ENCODE assay signal across 13 cellular contexts in genomic region chr14:35383569-35384385, GRCh38. TPM values are rescaled to one million over a fixed set of nuclear protein-coding genes. Genes with fewer than 3 reads are reported as not detected.
A peak's percentile ranks its signal among the peaks of the same experiment; 100 is the strongest.
DNase-seq lines count a peak whose midpoint lies in the region; ATAC-seq, FAIRE-seq and TF ChIP-seq lines count a peak whose summit lies in the region.
"Had no signal": no experiment of that assay in that cellular context is flagged by ENCODE, and none has a peak within 500 bp of the region (broad histone marks: within the 10 kb centered on the region; RNA-seq: fewer than 3 reads in every experiment).

No MANE protein-coding gene starts in this region.

- H3K4me3 Mint-ChIP-seq in brain: no peak overlapping the region
- H3K4me3 Mint-ChIP-seq in naive thymus-derived CD8-positive, alpha-beta T cell: no peak overlapping the region
- H3K4me3 Mint-ChIP-seq: activated naive CD8-positive, alpha-beta T cell treated with anti-CD3 and anti-CD28 coated beads for 36 hours had no signal

- TF ChIP-seq POLR2A in right lobe of liver (IDR thresholded peaks at IDR 0.05) (no peak), GM18505 (IDR thresholded peaks at IDR 0.05; ENCODE audit: borderline replicate concordance, extremely low read depth, insufficient read depth, insufficient read length) (no peak)

- no peaks in the 10 kb centered on the region for H3K27me3 Mint-ChIP-seq in brain
- no peaks in the 10 kb centered on the region for H3K27me3 Mint-ChIP-seq in naive thymus-derived CD8-positive, alpha-beta T cell
- H3K27me3 Mint-ChIP-seq: activated naive CD8-positive, alpha-beta T cell treated with anti-CD3 and anti-CD28 coated beads for 36 hours had no signal

- H3K4me1 Mint-ChIP-seq in brain: peaks cover 53% of the 10 kb centered on the region
- peaks cover 0 to 14% (median 2%) of the 10 kb centered on the region in 4 donors for H3K4me1 Mint-ChIP-seq in naive thymus-derived CD8-positive, alpha-beta T cell
- H3K4me1 Mint-ChIP-seq: activated naive CD8-positive, alpha-beta T cell treated with anti-CD3 and anti-CD28 coated beads for 36 hours had no signal

- TF ChIP-seq CTCF in AG04450 (IDR thresholded peaks at IDR 0.05; ENCODE audit: low read depth, low read length) (no peak), brain (conservative IDR thresholded peaks at IDR 0.05) (no peak), right lobe of liver (IDR thresholded peaks at IDR 0.05) (no peak)

- intact Hi-C loops in right lobe of liver (cut with DNase I): no loop called here

- H3K27ac ChIP-seq in AG04450 (ENCODE audit: low read depth, low read length): peak overlapping the region; percentile 98
- H3K27ac ChIP-seq in right lobe of liver: peak overlapping the region; percentile 33 to 62 (median 53)
- H3K27ac ChIP-seq in small intestine (ENCODE audit: low read depth in 1 of 2, low read length in 1 of 2): peak overlapping the region; percentile 57 to 80

- H3K4me1 ChIP-seq in right lobe of liver (peaks cover 0 to 17% (median 3%) of the 10 kb centered on the region in 4 donors), small intestine (ENCODE audit: control insufficient read depth in 2 of 2, insufficient read depth in 1 of 2, low read depth in 1 of 2, low read length in 1 of 2) (peaks cover 8 to 10% of the 10 kb centered on the region in 2 donors)

- POLR2A ChIA-PET in AG04450 (lab: Yijun Ruan, JAX): interaction anchor here (0.5 to 2.4 kb wide), 8 partner anchors 8 to 862 kb away, joined by 3 to 22 read pairs (median 6); partner anchors contain the start of gene NFKBIA
- POLR2A ChIA-PET in naive thymus-derived CD8-positive, alpha-beta T cell (lab: Charles Lee): interaction anchor here (1.6 kb wide), 1 partner anchor 16 kb away, joined by 3 read pairs; no protein-coding TSS in a partner anchor

- 72% methylated on average over 3 of the region's 9 CpGs for WGBS in right lobe of liver (ENCODE audit: insufficient coverage, low coverage, low lambda C conversion rate, missing lambda C conversion rate)
- WGBS in small intestine, 3 donors: 75 to 87% (median 80%) methylated on average over 9 of the region's 9 CpGs

- no peak for FAIRE-seq in small intestine (lab: Jason Lieb, UNC)

- ATAC-seq in right lobe of liver (no peak), GM18505 (IDR thresholded peaks at IDR 0.05; ENCODE audit: unreplicated experiment) (no peak)
- no peak for ATAC-seq in naive thymus-derived CD8-positive, alpha-beta T cell

- peak overlapping the region; percentile 78 to 99 (median 97) for H3K27ac Mint-ChIP-seq in brain
- peak overlapping the region in 1 of 10 donors; percentile 51 for H3K27ac Mint-ChIP-seq in naive thymus-derived CD8-positive, alpha-beta T cell
- H3K27ac Mint-ChIP-seq: activated naive CD8-positive, alpha-beta T cell treated with anti-CD3 and anti-CD28 coated beads for 36 hours had no signal

- H3K4me3 ChIP-seq in AG04450 (ENCODE audit: low read depth, low read length): no peak overlapping the region
- no peak overlapping the region for H3K4me3 ChIP-seq in right lobe of liver
- no peak overlapping the region for H3K4me3 ChIP-seq in small intestine (ENCODE audit: low read depth in 1 of 2, low read length in 2 of 2)

- H3K36me3 ChIP-seq in right lobe of liver: no peaks in the 10 kb centered on the region
- H3K36me3 ChIP-seq in small intestine (ENCODE audit: control insufficient read depth in 2 of 2, insufficient read depth in 2 of 2, low read length in 2 of 2): no peaks in the 10 kb centered on the region

- no peaks in the 10 kb centered on the region for H3K9me3 Mint-ChIP-seq in brain
- no peaks in the 10 kb centered on the region for H3K9me3 Mint-ChIP-seq in naive thymus-derived CD8-positive, alpha-beta T cell
- H3K9me3 Mint-ChIP-seq: activated naive CD8-positive, alpha-beta T cell treated with anti-CD3 and anti-CD28 coated beads for 36 hours had no signal

- H3K27me3 ChIP-seq in AG04450 (ENCODE audit: control insufficient read depth, insufficient read depth, low read length) (no peaks in the 10 kb centered on the region), right lobe of liver (no peaks in the 10 kb centered on the region), small intestine (ENCODE audit: control insufficient read depth in 2 of 2, insufficient read depth in 2 of 2, low read length in 2 of 2) (no peaks in the 10 kb centered on the region)

- no peak for DNase-seq in AG04450 (ENCODE audit: low read depth, low spot score)
- DNase-seq in right lobe of liver: no peak
- no peak for DNase-seq in small intestine
- DNase-seq in naive thymus-derived CD8-positive, alpha-beta T cell: no peak
- no peak for DNase-seq in stimulated activated CD4-positive, alpha-beta T cell treated with anti-CD3 and anti-CD28 coated beads, Interleukin-4, amount 100 ng/mL, for 1 hour
- no peak for DNase-seq in NCI-H1436 treated with DMSO at 0.1 percent for 48 hours (lab: John Stamatoyannopoulos, UW)
- DNase-seq: activated naive CD8-positive, alpha-beta T cell treated with anti-CD3 and anti-CD28 coated beads for 36 hours; effector CD8-positive, alpha-beta T cell; head of caudate nucleus; NCI-H1436; NCI-H748 treated with DMSO at 0.1 percent for 48 hours had no signal

- H3K36me3 Mint-ChIP-seq in brain: no peaks in the 10 kb centered on the region
- H3K36me3 Mint-ChIP-seq in naive thymus-derived CD8-positive, alpha-beta T cell: no peaks in the 10 kb centered on the region
- H3K36me3 Mint-ChIP-seq: activated naive CD8-positive, alpha-beta T cell treated with anti-CD3 and anti-CD28 coated beads for 36 hours had no signal

- CTCF ChIA-PET in AG04450 (lab: Charles Lee): interaction anchor here (0.6 to 2.2 kb wide), 3 partner anchors 12 to 29 kb away, joined by 3 to 7 read pairs (median 3); partner anchors contain the start of gene NFKBIA

- no peaks in the 10 kb centered on the region for H3K9me3 ChIP-seq in AG04450 (ENCODE audit: control insufficient read depth, insufficient read depth, low read length)
- H3K9me3 ChIP-seq in right lobe of liver: no peaks in the 10 kb centered on the region
- H3K9me3 ChIP-seq in small intestine (ENCODE audit: control insufficient read depth, low read depth): no peaks in the 10 kb centered on the region

RNA-seq across cellular contexts. Expression of gene NFKBIA, which starts 20.8 kb away (rescaled TPM):
- polyA plus RNA-seq in AG04450 (2011; rRNA removed): 51.6 and 80.2 TPM in 2 replicates
- polyA minus RNA-seq in AG04450 (2011; rRNA and poly(A)+ RNA removed): 191 and 374 TPM in 2 replicates
- polyA plus RNA-seq in brain (ENCODE audit: insufficient read depth, low read depth, low replicate concordance): 50.4 TPM
- 100 to 1,000 TPM in 3 of 6 experiments, 10 to 100 TPM in 3; 84.8 to 140 (median 106) TPM for total RNA-seq in right lobe of liver
- polyA plus RNA-seq in small intestine: 100 to 1,000 TPM; 108 to 173 (median 133) TPM
- 100 to 1,000 TPM; 199 to 214 TPM for total RNA-seq in naive thymus-derived CD8-positive, alpha-beta T cell
- 100 to 1,000 TPM; 194 to 328 (median 198) TPM for polyA plus RNA-seq in naive thymus-derived CD8-positive, alpha-beta T cell
